In the genomic region with DNA sequence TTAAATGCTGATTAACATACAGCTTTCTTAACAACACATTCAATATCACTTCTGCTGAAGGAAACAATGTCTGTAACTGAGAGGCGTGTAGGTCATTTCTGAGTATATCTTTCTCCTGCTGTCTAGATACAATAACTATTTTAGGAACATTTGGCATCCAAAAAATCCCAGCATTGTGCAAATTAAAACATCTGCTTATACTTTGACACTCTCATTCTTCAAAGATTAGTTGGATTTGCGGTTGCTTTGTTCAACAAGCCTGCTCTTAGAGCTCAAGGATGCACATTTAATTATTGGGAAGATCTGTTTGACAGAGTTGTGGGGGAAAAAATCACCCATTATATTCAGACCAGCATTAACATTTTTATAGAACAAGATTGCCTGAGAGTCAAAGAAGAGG, we compare ENCODE assay signal across 25 cellular contexts.
"Had no signal": no experiment of that assay in that cellular context is flagged by ENCODE, and none has a peak within 500 bp of the region (broad histone marks: within the 10 kb centered on the region; RNA-seq: fewer than 3 reads in every experiment).

No MANE protein-coding gene starts in this region.

- H3K9me3 Mint-ChIP-seq: activated B cell treated with CpG ODN at 0.5 μM for 24 hours; activated CD4-positive, alpha-beta memory T cell treated with anti-CD3 and anti-CD28 coated beads, Interleukin-2, amount 10 ng/mL, durations not matched to agents 7 days and 5 days; activated naive CD4-positive, alpha-beta T cell treated with anti-CD3 and anti-CD28 coated beads, Interleukin-2, amount 10 ng/mL, durations not matched to agents 7 days and 5 days; activated naive CD8-positive, alpha-beta T cell treated with anti-CD3 and anti-CD28 coated beads, Interleukin-2, amount 50 U/mL, for 24 hours; activated T-helper 17 cell treated with anti-CD3 and anti-CD28 coated beads, Interleukin-2, amount 50 U/mL, for 72 hours; central memory CD8-positive, alpha-beta T cell; immature natural killer cell had no signal

- ATAC-seq: activated T-helper 17 cell treated with anti-CD3 and anti-CD28 coated beads, Interleukin-2, amount 50 U/mL, for 72 hours; gastrocnemius medialis; stimulated activated naive CD8-positive, alpha-beta T cell treated with anti-CD3 and anti-CD28 coated beads, Interleukin-15, Interleukin-2, amounts not matched to agents 100 U/mL and 50 U/mL, for 24 hours had no signal

- DNase-seq: activated B cell treated with CpG ODN at 0.5 μM for 24 hours; activated CD4-positive, alpha-beta memory T cell treated with anti-CD3 and anti-CD28 coated beads, Interleukin-2, amount 10 ng/mL, durations not matched to agents 7 days and 5 days; activated CD4-positive, alpha-beta T cell treated with anti-CD3 and anti-CD28 coated beads for 4 hours; activated naive CD4-positive, alpha-beta T cell treated with anti-CD3 and anti-CD28 coated beads, Interleukin-2, amount 10 ng/mL, durations not matched to agents 7 days and 5 days; activated naive CD8-positive, alpha-beta T cell treated with anti-CD3 and anti-CD28 coated beads, Interleukin-2, amount 50 U/mL, for 24 hours; activated T-cell treated with anti-CD3 and anti-CD28 coated beads, Interleukin-2, amount 50 U/mL, for 1 hour; anterior cingulate cortex; brain microvascular endothelial cell; cortex of kidney; gastrocnemius medialis; heart left ventricle; immature natural killer cell; kidney glomerular epithelial cell; left ventricle myocardium inferior; mammary epithelial cell; midbrain; naive B cell; stimulated activated CD4-positive, alpha-beta T cell treated with anti-CD3 and anti-CD28 coated beads, Interleukin-2, amount 100 ng/mL, for 24 hours; stimulated activated naive CD8-positive, alpha-beta T cell treated with anti-CD3 and anti-CD28 coated beads, Interleukin-15, Interleukin-2, amounts not matched to agents 100 U/mL and 50 U/mL, for 24 hours; substantia nigra had no signal

- H3K36me3 Mint-ChIP-seq: activated naive CD4-positive, alpha-beta T cell treated with anti-CD3 and anti-CD28 coated beads, Interleukin-2, amount 10 ng/mL, durations not matched to agents 7 days and 5 days; naive B cell had no signal

- H3K36me3 ChIP-seq: brain microvascular endothelial cell, gastrocnemius medialis, heart left ventricle, left ventricle myocardium inferior, prostate gland, right atrium auricular region, tibial nerve had no signal

- H3K4me3 ChIP-seq: gastrocnemius medialis, heart left ventricle, left ventricle myocardium inferior, prostate gland, right atrium auricular region, tibial nerve had no signal

- H3K27ac Mint-ChIP-seq: activated B cell treated with CpG ODN at 0.5 μM for 24 hours; activated CD4-positive, alpha-beta memory T cell treated with anti-CD3 and anti-CD28 coated beads, Interleukin-2, amount 10 ng/mL, durations not matched to agents 7 days and 5 days; activated naive CD4-positive, alpha-beta T cell treated with anti-CD3 and anti-CD28 coated beads, Interleukin-2, amount 10 ng/mL, durations not matched to agents 7 days and 5 days; activated naive CD8-positive, alpha-beta T cell treated with anti-CD3 and anti-CD28 coated beads, Interleukin-2, amount 50 U/mL, for 24 hours; activated T-helper 17 cell treated with anti-CD3 and anti-CD28 coated beads, Interleukin-2, amount 50 U/mL, for 72 hours; immature natural killer cell; naive B cell had no signal

- H3K4me3 Mint-ChIP-seq: activated B cell treated with CpG ODN at 0.5 μM for 24 hours; activated CD4-positive, alpha-beta memory T cell treated with anti-CD3 and anti-CD28 coated beads, Interleukin-2, amount 10 ng/mL, durations not matched to agents 7 days and 5 days; activated naive CD4-positive, alpha-beta T cell treated with anti-CD3 and anti-CD28 coated beads, Interleukin-2, amount 10 ng/mL, durations not matched to agents 7 days and 5 days; activated naive CD8-positive, alpha-beta T cell treated with anti-CD3 and anti-CD28 coated beads, Interleukin-2, amount 50 U/mL, for 24 hours; activated T-helper 17 cell treated with anti-CD3 and anti-CD28 coated beads, Interleukin-2, amount 50 U/mL, for 72 hours; central memory CD8-positive, alpha-beta T cell; immature natural killer cell; naive B cell had no signal

- H3K4me1 Mint-ChIP-seq: activated CD4-positive, alpha-beta memory T cell treated with anti-CD3 and anti-CD28 coated beads, Interleukin-2, amount 10 ng/mL, durations not matched to agents 7 days and 5 days; activated naive CD4-positive, alpha-beta T cell treated with anti-CD3 and anti-CD28 coated beads, Interleukin-2, amount 10 ng/mL, durations not matched to agents 7 days and 5 days; activated naive CD8-positive, alpha-beta T cell treated with anti-CD3 and anti-CD28 coated beads, Interleukin-2, amount 50 U/mL, for 24 hours; activated T-helper 17 cell treated with anti-CD3 and anti-CD28 coated beads, Interleukin-2, amount 50 U/mL, for 72 hours; central memory CD8-positive, alpha-beta T cell; immature natural killer cell; naive B cell had no signal

- H3K27ac ChIP-seq: brain microvascular endothelial cell, gastrocnemius medialis, heart left ventricle, left ventricle myocardium inferior, prostate gland, right atrium auricular region, tibial nerve had no signal

- H3K4me1 ChIP-seq: gastrocnemius medialis, prostate gland, right atrium auricular region, tibial nerve had no signal

- H3K9me3 ChIP-seq: gastrocnemius medialis, heart left ventricle, left ventricle myocardium inferior, prostate gland, right atrium auricular region, tibial nerve had no signal

- H3K27me3 ChIP-seq: brain microvascular endothelial cell, gastrocnemius medialis, heart left ventricle, right atrium auricular region, tibial nerve had no signal
